In the genomic region with DNA sequence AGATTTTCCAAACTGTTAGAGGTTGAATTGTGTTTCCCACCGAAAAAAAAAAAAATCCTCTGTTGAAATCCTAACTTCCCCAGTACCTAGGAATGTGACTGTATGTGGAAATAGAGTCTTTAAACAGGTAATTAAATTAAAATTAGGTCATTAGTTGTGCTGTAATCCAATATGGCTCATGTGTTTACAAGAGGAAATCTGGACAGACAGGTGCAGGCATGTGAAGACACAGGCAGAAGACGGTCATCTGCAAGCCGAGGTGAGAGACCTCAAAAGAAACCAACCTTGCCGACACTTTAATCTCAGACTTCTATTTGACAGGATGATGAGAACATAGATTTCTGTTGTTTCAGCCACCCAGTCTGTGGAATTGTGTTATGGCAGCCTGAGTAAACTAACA, we compare ENCODE assay signal across 23 cellular contexts. TPM values are rescaled to one million over a fixed set of nuclear protein-coding genes. Genes with fewer than 3 reads are reported as not detected.
DNase-seq lines count a peak whose midpoint lies in the region; ATAC-seq and TF ChIP-seq lines count a peak whose summit lies in the region.
"Had no signal": no experiment of that assay in that cellular context is flagged by ENCODE, and none has a peak within 500 bp of the region (broad histone marks: within the 10 kb centered on the region; RNA-seq: fewer than 3 reads in every experiment).

No MANE protein-coding gene starts in this region.

- peaks cover 28% of the 10 kb centered on the region for H3K4me1 ChIP-seq in hepatocyte (ENCODE audit: insufficient read depth)

- H4K20me1 ChIP-seq in hepatocyte (ENCODE audit: insufficient read depth, poor library complexity, severe bottlenecking) = no peaks in the 10 kb centered on the region

- no peaks in the 10 kb centered on the region for H3K9me2 ChIP-seq in hepatocyte (replicated peaks; ENCODE audit: insufficient read depth)

- no peaks in the 10 kb centered on the region for H3K27me3 ChIP-seq in hepatocyte
- H3K27me3 ChIP-seq: MG63, right atrium auricular region, upper lobe of right lung had no signal

- H2AFZ ChIP-seq in hepatocyte = no peak overlapping the region

- no peak overlapping the region for H3K4me2 ChIP-seq in hepatocyte

- H3K4me3 Mint-ChIP-seq in activated B cell treated with CpG ODN at 0.5 μM for 24 hours = no peak overlapping the region
- H3K4me3 Mint-ChIP-seq: CD8-positive, alpha-beta T cell; HFFc6; T-helper 2 cell treated with Interferon-gamma antibody and Interleukin-4, amounts not matched to agents 5 μg/mL and 100 μg/mL, for 36 hours had no signal

- peak overlapping the region; percentile 98 for H3K27ac ChIP-seq in hepatocyte
- peak overlapping the region in 13 of 21 experiments; percentile 7 to 90 (median 67) for H3K27ac ChIP-seq in skin epidermis
- H3K27ac ChIP-seq: lower lobe of right lung, right atrium auricular region, upper lobe of right lung had no signal

- H3K36me3 Mint-ChIP-seq in activated B cell treated with CpG ODN at 0.5 μM for 24 hours (ENCODE audit: low read depth) = no peaks in the 10 kb centered on the region
- H3K36me3 Mint-ChIP-seq: CD8-positive, alpha-beta T cell had no signal

- DNase-seq in NCI-H146 (lab: John Stamatoyannopoulos, UW) = peak; percentile 63
- no peak for DNase-seq in activated B cell treated with CpG ODN at 0.5 μM for 24 hours
- DNase-seq in hepatocyte (ENCODE audit: low spot score) = no peak
- DNase-seq in SKM-1 (lab: John Stamatoyannopoulos, UW; ENCODE audit: unreplicated experiment) = no peak
- no peak for DNase-seq in NCI-H187 treated with DMSO at 0.1 percent for 48 hours (lab: John Stamatoyannopoulos, UW)
- no peak for DNase-seq in retina
- DNase-seq: activated CD4-positive, alpha-beta T cell treated with anti-CD3 and anti-CD28 coated beads, Interleukin-2, amount 50 U/mL, for 4 hours; activated naive CD4-positive, alpha-beta T cell treated with anti-CD3 and anti-CD28 coated beads, Interleukin-2, amount 50 U/mL, for 16 hours; amygdala; CD8-positive, alpha-beta T cell; DMS153; HFFc6; kidney glomerular epithelial cell; lower lobe of right lung; MG63; NCI-H1417; NCI-H510A treated with DMSO at 0.1 percent for 48 hours; upper lobe of right lung had no signal

- POLR2A ChIA-PET in activated B cell treated with CpG ODN at 0.5 μM for 24 hours (lab: Charles Lee) = interaction anchor here (0.6 to 0.7 kb wide), 2 partner anchors 10 to 21 kb away, joined by 3 read pairs; no protein-coding TSS in a partner anchor

- no peaks in the 10 kb centered on the region for H3K9me3 Mint-ChIP-seq in activated B cell treated with CpG ODN at 0.5 μM for 24 hours
- H3K9me3 Mint-ChIP-seq: CD8-positive, alpha-beta T cell; HFFc6 had no signal

- WGBS in hepatocyte (ENCODE audit: low lambda C conversion rate, missing lambda C conversion rate) = 82% methylated on average over 4 of the region's 4 CpGs

- H3K27me3 Mint-ChIP-seq in activated B cell treated with CpG ODN at 0.5 μM for 24 hours = no peaks in the 10 kb centered on the region

- peak overlapping the region; percentile 46 for H3K27ac Mint-ChIP-seq in activated B cell treated with CpG ODN at 0.5 μM for 24 hours
- H3K27ac Mint-ChIP-seq: CD8-positive, alpha-beta T cell; HFFc6; T-helper 2 cell treated with Interferon-gamma antibody and Interleukin-4, amounts not matched to agents 5 μg/mL and 100 μg/mL, for 36 hours had no signal

- no peaks in the 10 kb centered on the region for H3K36me3 ChIP-seq in hepatocyte (replicated peaks; ENCODE audit: insufficient read depth, low read depth)
- H3K36me3 ChIP-seq: lower lobe of right lung, MG63, right atrium auricular region, upper lobe of right lung had no signal

- TF ChIP-seq CTCF in activated B cell treated with CpG ODN at 0.5 μM for 24 hours (IDR thresholded peaks at IDR 0.05) = no peak
- TF ChIP-seq CTCF in hepatocyte (IDR thresholded peaks at IDR 0.05; ENCODE audit: poor library complexity) = no peak

- peaks cover 49% of the 10 kb centered on the region for H3K4me1 Mint-ChIP-seq in activated B cell treated with CpG ODN at 0.5 μM for 24 hours

- no peaks in the 10 kb centered on the region for H3K9me3 ChIP-seq in hepatocyte (ENCODE audit: low read depth)
- H3K9me3 ChIP-seq: lower lobe of right lung, MG63, right atrium auricular region, upper lobe of right lung had no signal

- ATAC-seq in activated B cell treated with CpG ODN at 0.5 μM for 24 hours (ENCODE audit: low read depth) = no peak
- no peak for ATAC-seq in HG03378 (IDR thresholded peaks at IDR 0.05; ENCODE audit: unreplicated experiment)
- ATAC-seq: CD8-positive, alpha-beta T cell; lower lobe of right lung; SK-N-SH treated with all-trans-retinoic acid at 6 μM for 48 hours; upper lobe of right lung had no signal

- H3K4me3 ChIP-seq in hepatocyte = no peak overlapping the region
- H3K4me3 ChIP-seq in skin epidermis = no peak overlapping the region
- H3K4me3 ChIP-seq: lower lobe of right lung, MG63, right atrium auricular region, upper lobe of right lung had no signal

- intact Hi-C loops in activated B cell treated with CpG ODN at 0.5 μM for 24 hours (cut with micrococcal nuclease) = no loop called here

- CTCF ChIA-PET in activated B cell treated with CpG ODN at 0.5 μM for 24 hours (lab: Charles Lee) = no interaction called here

- H3K79me2 ChIP-seq in hepatocyte = no peaks in the 10 kb centered on the region

RNA-seq across cellular contexts. Expression of gene EZR, which starts 28.6 kb away (rescaled TPM):
- total RNA-seq in activated B cell treated with CpG ODN at 0.5 μM for 24 hours (488 and 489 TPM in 2 replicates), hepatocyte (395 and 399 TPM in 2 replicates)
- 616 and 623 TPM in 2 replicates for polyA plus RNA-seq in hepatocyte
